ENCODE assay signal across 23 cellular contexts in the genomic region with DNA sequence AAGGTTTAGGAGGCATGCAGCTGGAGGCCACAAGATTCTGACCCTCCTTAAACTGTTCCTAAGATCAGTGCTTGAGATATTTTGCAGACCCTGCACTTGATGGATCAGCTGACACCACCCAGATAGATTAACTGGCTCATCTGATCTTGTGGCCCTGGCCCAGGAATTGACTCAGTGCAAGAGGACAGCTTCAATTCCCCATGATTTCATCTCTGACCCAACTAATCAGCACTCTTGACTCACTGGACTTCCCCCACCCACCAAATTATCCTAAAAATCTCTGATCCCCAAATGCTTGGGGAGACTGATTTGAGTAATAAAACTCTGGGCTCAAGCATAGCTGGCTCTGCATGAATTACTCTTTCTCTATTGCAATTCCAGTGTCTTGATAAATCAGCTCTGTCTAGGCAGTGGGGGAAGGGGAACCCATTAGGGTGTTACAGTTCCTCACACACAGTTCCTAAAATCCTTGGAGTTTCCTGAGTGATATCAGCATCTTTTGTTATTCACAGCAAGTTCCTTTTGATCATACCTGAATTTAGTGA.
DNase-seq lines count a peak whose midpoint lies in the region; ATAC-seq and TF ChIP-seq lines count a peak whose summit lies in the region.
"Had no signal": no experiment of that assay in that cellular context is flagged by ENCODE, and none has a peak within 500 bp of the region (broad histone marks: within the 10 kb centered on the region; RNA-seq: fewer than 3 reads in every experiment).

No MANE protein-coding gene starts in this region.

- CTCF ChIA-PET in activated CD8-positive, alpha-beta T cell treated with anti-CD3 and anti-CD28 coated beads for 36 hours (lab: Charles Lee), result interaction anchor here (0.7 to 0.9 kb wide), 2 partner anchors 44 to 346 kb away, joined by 3 read pairs; no protein-coding TSS in a partner anchor
- CTCF ChIA-PET in activated CD8-positive, alpha-beta T cell treated with anti-CD3 and anti-CD28 coated beads, Interleukin-2, amount 10 ng/mL, durations not matched to agents 7 days and 5 days (lab: Charles Lee), result no interaction called here

- POLR2A ChIA-PET in activated CD8-positive, alpha-beta T cell treated with anti-CD3 and anti-CD28 coated beads for 36 hours (lab: Charles Lee), result interaction anchor here (1.2 kb wide), 1 partner anchor 14 kb away, joined by 3 read pairs; no protein-coding TSS in a partner anchor
- POLR2A ChIA-PET in activated CD8-positive, alpha-beta T cell treated with anti-CD3 and anti-CD28 coated beads, Interleukin-2, amount 10 ng/mL, durations not matched to agents 7 days and 5 days (lab: Charles Lee), result no interaction called here

- H3K27me3 ChIP-seq in GM23248 (replicated peaks; ENCODE audit: insufficient read depth) (no peaks in the 10 kb centered on the region), neutrophil (no peaks in the 10 kb centered on the region), prostate gland (replicated peaks; ENCODE audit: insufficient read depth) (no peaks in the 10 kb centered on the region)
- H3K27me3 ChIP-seq: uterus had no signal

- DNase-seq in activated CD8-positive, alpha-beta T cell treated with anti-CD3 and anti-CD28 coated beads for 36 hours, result peak; percentile 5
- no peak for DNase-seq in activated CD8-positive, alpha-beta T cell treated with anti-CD3 and anti-CD28 coated beads, Interleukin-2, amount 10 ng/mL, durations not matched to agents 7 days and 5 days
- DNase-seq in GM23248, result peak; percentile 25
- no peak for DNase-seq in hypothalamus (lab: John Stamatoyannopoulos, UW)
- DNase-seq in prostate gland (ENCODE audit: low spot score), result no peak
- DNase-seq: CD4-positive, alpha-beta T cell; cortex of kidney; DMS53; glutamatergic neuron; immature natural killer cell; lower lobe of right lung; NCI-H1105; NCI-H2107; NCI-H524 treated with DMSO at 0.1 percent for 48 hours; SHP77 treated with DMSO at 0.1 percent for 48 hours; uterus had no signal

- no peaks in the 10 kb centered on the region for H4K20me1 ChIP-seq in GM23248 (ENCODE audit: insufficient read depth)

- H3K27me3 Mint-ChIP-seq in activated CD8-positive, alpha-beta T cell treated with anti-CD3 and anti-CD28 coated beads for 36 hours, result no peaks in the 10 kb centered on the region
- H3K27me3 Mint-ChIP-seq in activated CD8-positive, alpha-beta T cell treated with anti-CD3 and anti-CD28 coated beads, Interleukin-2, amount 10 ng/mL, durations not matched to agents 7 days and 5 days (ENCODE audit: low read depth), result no peaks in the 10 kb centered on the region
- H3K27me3 Mint-ChIP-seq in activated T-helper 17 cell treated with anti-CD3 and anti-CD28 coated beads, Interleukin-2, amount 50 U/mL, for 72 hours, result no peaks in the 10 kb centered on the region
- H3K27me3 Mint-ChIP-seq: CD4-positive, alpha-beta T cell; natural killer cell treated with Interleukin-12 subunit alpha and Interleukin-12 subunit beta and Interleukin-15 and Interleukin-18, amount 100 ng/mL, for 72 hours; progenitor cell of endocrine pancreas had no signal

- no peaks in the 10 kb centered on the region for H3F3A ChIP-seq in GM23248 (ENCODE audit: insufficient read depth)

- H3K9me3 Mint-ChIP-seq in activated CD8-positive, alpha-beta T cell treated with anti-CD3 and anti-CD28 coated beads for 36 hours, result peaks cover 7% of the 10 kb centered on the region
- H3K9me3 Mint-ChIP-seq in activated CD8-positive, alpha-beta T cell treated with anti-CD3 and anti-CD28 coated beads, Interleukin-2, amount 10 ng/mL, durations not matched to agents 7 days and 5 days (ENCODE audit: insufficient read depth), result peaks cover 5% of the 10 kb centered on the region
- peaks cover 3% of the 10 kb centered on the region for H3K9me3 Mint-ChIP-seq in activated T-helper 17 cell treated with anti-CD3 and anti-CD28 coated beads, Interleukin-2, amount 50 U/mL, for 72 hours

- H3K36me3 Mint-ChIP-seq in activated CD8-positive, alpha-beta T cell treated with anti-CD3 and anti-CD28 coated beads for 36 hours (ENCODE audit: low read depth), result peaks cover 65% of the 10 kb centered on the region
- H3K36me3 Mint-ChIP-seq in activated CD8-positive, alpha-beta T cell treated with anti-CD3 and anti-CD28 coated beads, Interleukin-2, amount 10 ng/mL, durations not matched to agents 7 days and 5 days (ENCODE audit: low read depth), result peaks cover 62% of the 10 kb centered on the region
- peaks cover 88% of the 10 kb centered on the region for H3K36me3 Mint-ChIP-seq in activated T-helper 17 cell treated with anti-CD3 and anti-CD28 coated beads, Interleukin-2, amount 50 U/mL, for 72 hours (ENCODE audit: low read depth)

- H3K27ac ChIP-seq in GM23248 (no peak overlapping the region), neutrophil (peak overlapping the region; percentile 35), prostate gland (no peak overlapping the region)
- H3K27ac ChIP-seq: KMS-11, lower lobe of right lung, uterus had no signal

- no peaks in the 10 kb centered on the region for H3K4me1 ChIP-seq in GM23248 (ENCODE audit: insufficient read depth)
- peaks cover 4 to 9% of the 10 kb centered on the region in 2 experiments for H3K4me1 ChIP-seq in neutrophil (ENCODE audit: control insufficient read depth in 1 of 2, insufficient read depth in 1 of 2, low read depth in 1 of 2, low read length in 1 of 2)
- no peaks in the 10 kb centered on the region for H3K4me1 ChIP-seq in prostate gland (replicated peaks)
- H3K4me1 ChIP-seq: lower lobe of right lung, uterus had no signal

- H3K9me2 ChIP-seq in GM23248 (ENCODE audit: insufficient read depth), result no peaks in the 10 kb centered on the region

- TF ChIP-seq CTCF in activated CD8-positive, alpha-beta T cell treated with anti-CD3 and anti-CD28 coated beads for 36 hours (IDR thresholded peaks at IDR 0.05), result no peak
- TF ChIP-seq CTCF in neutrophil (IDR thresholded peaks at IDR 0.05) (no peak), prostate gland (IDR thresholded peaks at IDR 0.05) (no peak)

- no peak for ATAC-seq in activated CD8-positive, alpha-beta T cell treated with anti-CD3 and anti-CD28 coated beads for 36 hours
- ATAC-seq in activated CD8-positive, alpha-beta T cell treated with anti-CD3 and anti-CD28 coated beads, Interleukin-2, amount 10 ng/mL, durations not matched to agents 7 days and 5 days, result no peak
- peak; percentile 90 for ATAC-seq in activated T-helper 17 cell treated with anti-CD3 and anti-CD28 coated beads, Interleukin-2, amount 50 U/mL, for 72 hours (replicated peaks)
- no peak for ATAC-seq in HG03108 (IDR thresholded peaks at IDR 0.05; ENCODE audit: unreplicated experiment)
- ATAC-seq: lower lobe of right lung; natural killer cell treated with Interleukin-12 subunit alpha and Interleukin-12 subunit beta and Interleukin-15 and Interleukin-18, amount 100 ng/mL, for 72 hours had no signal

- H3K9me3 ChIP-seq in GM23248 (ENCODE audit: low read depth) (peaks cover 7% of the 10 kb centered on the region), neutrophil (no peaks in the 10 kb centered on the region), prostate gland (no peaks in the 10 kb centered on the region)
- H3K9me3 ChIP-seq: HAP-1 had no signal

- H2AFZ ChIP-seq in GM23248, result no peak overlapping the region

- no peak overlapping the region for H3K9ac ChIP-seq in GM23248
- H3K9ac ChIP-seq: KMS-11 had no signal

- H3K36me3 ChIP-seq in GM23248 (ENCODE audit: low read depth), result peaks cover 26% of the 10 kb centered on the region
- H3K36me3 ChIP-seq in neutrophil, result peaks cover 55% of the 10 kb centered on the region
- H3K36me3 ChIP-seq in prostate gland, result no peaks in the 10 kb centered on the region
- H3K36me3 ChIP-seq: HAP-1, uterus had no signal

- no peak for TF ChIP-seq POLR2A in prostate gland (IDR thresholded peaks at IDR 0.05)

- H3K4me3 Mint-ChIP-seq in activated CD8-positive, alpha-beta T cell treated with anti-CD3 and anti-CD28 coated beads for 36 hours, result no peak overlapping the region
- no peak overlapping the region for H3K4me3 Mint-ChIP-seq in activated CD8-positive, alpha-beta T cell treated with anti-CD3 and anti-CD28 coated beads, Interleukin-2, amount 10 ng/mL, durations not matched to agents 7 days and 5 days
- H3K4me3 Mint-ChIP-seq in activated T-helper 17 cell treated with anti-CD3 and anti-CD28 coated beads, Interleukin-2, amount 50 U/mL, for 72 hours, result no peak overlapping the region
- H3K4me3 Mint-ChIP-seq: CD4-positive, alpha-beta T cell; immature natural killer cell; natural killer cell treated with Interleukin-12 subunit alpha and Interleukin-12 subunit beta and Interleukin-15 and Interleukin-18, amount 100 ng/mL, for 72 hours had no signal

- in situ Hi-C loops in GM23248 (cut with MboI), result no loop called here

- H3K4me3 ChIP-seq in GM23248, result no peak overlapping the region
- no peak overlapping the region for H3K4me3 ChIP-seq in neutrophil (ENCODE audit: low read depth in 1 of 2, low read length in 1 of 2)
- no peak overlapping the region for H3K4me3 ChIP-seq in prostate gland
- H3K4me3 ChIP-seq: HAP-1, lower lobe of right lung, uterus had no signal

- intact Hi-C loops in activated CD8-positive, alpha-beta T cell treated with anti-CD3 and anti-CD28 coated beads for 36 hours (cut with micrococcal nuclease), result no loop called here
- intact Hi-C loops in prostate gland (cut with DNase I), result no loop called here

- peaks cover 6% of the 10 kb centered on the region for H3K4me1 Mint-ChIP-seq in activated CD8-positive, alpha-beta T cell treated with anti-CD3 and anti-CD28 coated beads for 36 hours (ENCODE audit: low read depth)
- no peaks in the 10 kb centered on the region for H3K4me1 Mint-ChIP-seq in activated CD8-positive, alpha-beta T cell treated with anti-CD3 and anti-CD28 coated beads, Interleukin-2, amount 10 ng/mL, durations not matched to agents 7 days and 5 days (ENCODE audit: low read depth)
- H3K4me1 Mint-ChIP-seq in activated T-helper 17 cell treated with anti-CD3 and anti-CD28 coated beads, Interleukin-2, amount 50 U/mL, for 72 hours, result peaks cover 12% of the 10 kb centered on the region

- H3K79me2 ChIP-seq in GM23248 (ENCODE audit: insufficient read depth), result no peaks in the 10 kb centered on the region

- no peak overlapping the region for H3K4me2 ChIP-seq in GM23248 (ENCODE audit: unreplicated experiment)
- H3K4me2 ChIP-seq: KMS-11 had no signal

- H3K27ac Mint-ChIP-seq in activated CD8-positive, alpha-beta T cell treated with anti-CD3 and anti-CD28 coated beads for 36 hours, result no peak overlapping the region
- no peak overlapping the region for H3K27ac Mint-ChIP-seq in activated CD8-positive, alpha-beta T cell treated with anti-CD3 and anti-CD28 coated beads, Interleukin-2, amount 10 ng/mL, durations not matched to agents 7 days and 5 days
- peak overlapping the region; percentile 34 for H3K27ac Mint-ChIP-seq in activated T-helper 17 cell treated with anti-CD3 and anti-CD28 coated beads, Interleukin-2, amount 50 U/mL, for 72 hours
- H3K27ac Mint-ChIP-seq: CD4-positive, alpha-beta T cell; immature natural killer cell; progenitor cell of endocrine pancreas had no signal

Comparison
In these comparisons a context has a peak if more than half of its experiments do, and no peak if none do; other contexts are left out.
1. DNase-seq: peak in activated CD8-positive, alpha-beta T cell treated with anti-CD3 and anti-CD28 coated beads for 36 hours (single experiment) and GM23248 (single experiment); none in activated CD8-positive, alpha-beta T cell treated with anti-CD3 and anti-CD28 coated beads, Interleukin-2, amount 10 ng/mL, durations not matched to agents 7 days and 5 days (single experiment), hypothalamus (0 of 51) and prostate gland (single experiment).